Comparison of ENCODE assay signal across 13 cellular contexts in the genomic region with DNA sequence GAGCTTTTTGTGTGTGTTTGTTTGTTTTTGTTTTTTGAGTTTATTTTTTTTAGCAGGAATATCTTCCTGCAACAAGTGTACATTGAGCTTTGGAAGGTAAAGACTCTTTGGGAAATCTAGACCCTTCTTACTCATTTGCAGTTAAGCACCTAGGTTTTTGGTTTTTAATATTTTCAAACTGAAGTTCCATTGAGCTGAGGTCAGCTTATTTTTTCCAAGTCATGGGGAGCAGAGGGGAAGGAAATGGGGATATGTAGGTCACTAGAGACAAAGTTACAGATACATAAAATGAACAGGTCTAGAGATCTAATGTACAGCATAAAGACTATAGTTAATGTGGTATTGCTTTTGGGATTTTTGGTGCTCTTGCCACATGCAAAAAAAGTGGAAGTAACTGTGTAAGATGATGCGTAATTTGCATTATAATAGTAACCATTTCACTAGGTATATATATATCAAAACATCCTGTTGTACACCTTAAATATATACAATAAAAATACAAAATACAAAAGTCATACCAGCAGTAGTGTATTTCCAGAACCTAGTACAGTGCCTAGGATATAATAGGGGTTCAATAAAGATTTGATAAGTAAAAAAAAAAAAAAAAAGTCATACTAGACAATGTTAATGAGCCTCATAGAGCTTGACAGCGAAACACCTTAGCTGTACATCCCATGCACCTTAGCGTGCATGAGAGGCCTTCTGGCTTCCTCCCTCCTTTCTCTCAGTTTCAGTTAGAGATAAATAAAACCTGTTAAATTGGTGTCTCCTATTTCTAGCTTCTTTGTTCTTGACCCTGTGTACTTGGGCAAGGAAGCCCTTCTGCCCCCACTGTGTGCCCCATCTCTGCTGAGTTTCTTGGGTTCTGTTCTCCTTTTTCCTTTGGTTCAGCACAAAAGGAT. TPM values are rescaled to one million over a fixed set of nuclear protein-coding genes. Genes with fewer than 3 reads are reported as not detected.
DNase-seq lines count a peak whose midpoint lies in the region; ATAC-seq and TF ChIP-seq lines count a peak whose summit lies in the region.
"Had no signal": no experiment of that assay in that cellular context is flagged by ENCODE, and none has a peak within 500 bp of the region (broad histone marks: within the 10 kb centered on the region; RNA-seq: fewer than 3 reads in every experiment).

No MANE protein-coding gene starts in this region.

- peaks cover 4% of the 10 kb centered on the region; the same call in 1 of the 2 replicates for H3F3A ChIP-seq in GM23248 (ENCODE audit: insufficient read depth)

- no peak overlapping the region for H3K4me3 ChIP-seq in GM23248
- H3K4me3 ChIP-seq: BLaER1 had no signal

- TF ChIP-seq CTCF in GM13976 (IDR thresholded peaks at IDR 0.05; ENCODE audit: borderline replicate concordance, control extremely low read depth, extremely low read depth, insufficient read depth, missing control alignments) (no peak), VCaP (conservative IDR thresholded peaks at IDR 0.05) (no peak)

- ATAC-seq in GM19468 (IDR thresholded peaks at IDR 0.05; ENCODE audit: extremely low read depth, unreplicated experiment) (peak; percentile 97), HG03039 (IDR thresholded peaks at IDR 0.05; ENCODE audit: unreplicated experiment) (peak; percentile 87)
- ATAC-seq: activated CD4-positive, alpha-beta T cell treated with anti-CD3 and anti-CD28 coated beads for 36 hours; PC-3 had no signal

- 93 to 97% methylated on average over 3 of the region's 3 CpGs for WGBS in GM23248 (ENCODE audit: low coverage in 1 of 2, low lambda C conversion rate in 2 of 2, missing lambda C conversion rate in 2 of 2), 2 experiments

- no peaks in the 10 kb centered on the region for H4K20me1 ChIP-seq in GM23248 (ENCODE audit: insufficient read depth)
- H4K20me1 ChIP-seq: BLaER1 had no signal

- peaks cover 2% of the 10 kb centered on the region; the same call in 1 of the 2 replicates for H3K36me3 ChIP-seq in GM23248 (ENCODE audit: low read depth)

- H3K9ac ChIP-seq in GM23248: no peak overlapping the region
- H3K9ac ChIP-seq: BLaER1 had no signal

- H3K79me2 ChIP-seq in GM23248 (ENCODE audit: insufficient read depth): no peaks in the 10 kb centered on the region

- H3K9me2 ChIP-seq in GM23248 (ENCODE audit: insufficient read depth): no peaks in the 10 kb centered on the region

- in situ Hi-C loops in GM13976 (cut with MboI; ENCODE audit: low sequenced_read_pairs, unreplicated experiment): no loop called here
- in situ Hi-C loops in GM23248 (cut with MboI): no loop called here

- no peaks in the 10 kb centered on the region for H3K9me3 ChIP-seq in GM23248 (ENCODE audit: low read depth)
- H3K9me3 ChIP-seq: BLaER1 had no signal

- no peak overlapping the region for H3K4me2 ChIP-seq in GM23248 (ENCODE audit: unreplicated experiment)
- H3K4me2 ChIP-seq: BLaER1 had no signal

- peak overlapping the region; percentile 94; the same call in 1 of the 2 replicates for H3K27ac ChIP-seq in VCaP
- no peak overlapping the region for H3K27ac ChIP-seq in GM23248
- H3K27ac ChIP-seq: BLaER1, epithelial cell of prostate had no signal

- DNase-seq in GM13976 (ENCODE audit: low spot score): peak; percentile 41
- no peak for DNase-seq in stimulated activated CD4-positive, alpha-beta T cell treated with anti-CD3 and anti-CD28 coated beads, Interleukin-4, amount 100 ng/mL, for 24 hours
- DNase-seq in effector CD4-positive, alpha-beta T cell: no peak
- no peak for DNase-seq in GM23248
- no peak for DNase-seq in NCI-H2196 (lab: John Stamatoyannopoulos, UW; ENCODE audit: unreplicated experiment)
- DNase-seq: activated CD4-positive, alpha-beta T cell treated with anti-CD3 and anti-CD28 coated beads for 36 hours; MV-4-11; PC-3 had no signal

- no peak overlapping the region for H2AFZ ChIP-seq in GM23248

- peaks cover 7% of the 10 kb centered on the region; the same call in 1 of the 2 replicates for H3K4me1 ChIP-seq in GM23248 (ENCODE audit: insufficient read depth)
- H3K4me1 ChIP-seq: BLaER1 had no signal

- no peaks in the 10 kb centered on the region for H3K27me3 ChIP-seq in GM23248 (replicated peaks; ENCODE audit: insufficient read depth)
- H3K27me3 ChIP-seq: BLaER1 had no signal

RNA-seq across cellular contexts. Expression of a gene that starts 22.7 kb away (rescaled TPM):
- 15.0 and 15.4 TPM in 2 replicates for total RNA-seq in GM23248 (2014; rRNA removed; shearing (Covaris generic))
- polyA plus RNA-seq in GM23248 (2016; fragmentation: Nextera tagmentation; extraction: Ambion mirVana): 26.6 and 27.1 TPM in 2 replicates

RNA-seq across cellular contexts. Expression of a gene that starts 34.6 kb away (rescaled TPM):
- 33.0 and 34.4 TPM in 2 replicates for total RNA-seq in GM23248 (2014; rRNA removed; shearing (Covaris generic))
- 6.5 and 7.2 TPM in 2 replicates for polyA plus RNA-seq in GM23248 (2016; fragmentation: Nextera tagmentation; extraction: Ambion mirVana)

RNA-seq across cellular contexts. Expression of a gene that starts 43.6 kb away (rescaled TPM):
- 110 and 286 TPM in 2 replicates for total RNA-seq in GM23248 (2014; rRNA removed; shearing (Covaris generic))
- 74.9 and 76.8 TPM in 2 replicates for polyA plus RNA-seq in GM23248 (2016; fragmentation: Nextera tagmentation; extraction: Ambion mirVana)
